ENCODE assay signal across 18 cellular contexts in the genomic region with DNA sequence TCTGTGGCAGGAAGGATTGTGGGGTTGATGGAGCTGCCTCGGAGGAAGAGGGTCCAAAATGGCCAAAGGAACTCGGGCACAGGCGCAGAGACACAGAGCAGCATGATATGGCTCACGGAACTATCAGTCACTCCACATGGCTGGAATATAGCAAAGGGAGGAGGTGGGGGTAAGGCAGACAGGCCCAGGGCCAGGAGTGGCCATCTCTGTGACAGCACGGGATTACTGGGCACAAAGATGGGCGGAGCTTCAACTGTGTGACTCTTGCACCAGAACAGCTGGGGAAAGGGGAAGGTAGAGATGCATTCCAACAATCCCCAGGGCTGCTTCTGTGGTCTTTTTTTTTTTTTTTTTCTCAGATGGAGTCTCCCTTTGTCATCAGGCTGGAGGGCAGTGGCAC. TPM values are rescaled to one million over a fixed set of nuclear protein-coding genes. Genes with fewer than 3 reads are reported as not detected.
DNase-seq lines count a peak whose midpoint lies in the region; ATAC-seq and TF ChIP-seq lines count a peak whose summit lies in the region.
"Had no signal": no experiment of that assay in that cellular context is flagged by ENCODE, and none has a peak within 500 bp of the region (broad histone marks: within the 10 kb centered on the region; RNA-seq: fewer than 3 reads in every experiment).

No MANE protein-coding gene starts in this region.

- no peak overlapping the region for H3K4me2 ChIP-seq in neural progenitor cell
- H3K4me2 ChIP-seq: PC-9 had no signal

- no peak for TF ChIP-seq POLR2A in esophagus muscularis mucosa (IDR thresholded peaks at IDR 0.05; ENCODE audit: low read depth)

- peak overlapping the region; percentile 67 to 84 (median 80) for H3K27ac ChIP-seq in esophagus muscularis mucosa (replicated peaks in 1 of 4)
- H3K27ac ChIP-seq in neural progenitor cell = no peak overlapping the region
- H3K27ac ChIP-seq: PC-9 had no signal

- no peaks in the 10 kb centered on the region for H3K36me3 Mint-ChIP-seq in neural progenitor cell
- H3K36me3 Mint-ChIP-seq in activated T-cell treated with anti-CD3 and anti-CD28 coated beads, Interleukin-2, amount 50 U/mL, for 4 hours (ENCODE audit: insufficient read depth) = no peaks in the 10 kb centered on the region
- H3K36me3 Mint-ChIP-seq: naive B cell had no signal

- peak overlapping the region; percentile 42 for H2AFZ ChIP-seq in neural progenitor cell (replicated peaks)
- H2AFZ ChIP-seq: PC-9 had no signal

- TF ChIP-seq EP300 in esophagus muscularis mucosa (IDR thresholded peaks at IDR 0.05) = no peak

- H3K4me3 ChIP-seq in esophagus muscularis mucosa (no peak overlapping the region), neural progenitor cell (no peak overlapping the region)
- H3K4me3 ChIP-seq: PC-9 had no signal

- H3K9ac ChIP-seq in neural progenitor cell = no peak overlapping the region

- peaks cover 21% of the 10 kb centered on the region for H3K4me1 Mint-ChIP-seq in neural progenitor cell
- no peaks in the 10 kb centered on the region for H3K4me1 Mint-ChIP-seq in activated T-cell treated with anti-CD3 and anti-CD28 coated beads, Interleukin-2, amount 50 U/mL, for 4 hours (ENCODE audit: low read depth)
- H3K4me1 Mint-ChIP-seq: activated CD4-positive, alpha-beta memory T cell treated with anti-CD3 and anti-CD28 coated beads, Interleukin-2, amount 10 ng/mL, durations not matched to agents 7 days and 5 days; activated T-helper 17 cell treated with anti-CD3 and anti-CD28 coated beads, Interleukin-2, amount 50 U/mL, for 72 hours; B cell; naive B cell had no signal

- H3F3A ChIP-seq in neural progenitor cell (ENCODE audit: low read depth) = no peaks in the 10 kb centered on the region

- H3K79me2 ChIP-seq in neural progenitor cell (ENCODE audit: low read depth) = no peaks in the 10 kb centered on the region

- peak overlapping the region; percentile 57 for H3K27ac Mint-ChIP-seq in neural progenitor cell
- H3K27ac Mint-ChIP-seq: activated CD4-positive, alpha-beta memory T cell treated with anti-CD3 and anti-CD28 coated beads, Interleukin-2, amount 10 ng/mL, durations not matched to agents 7 days and 5 days; activated T-helper 17 cell treated with anti-CD3 and anti-CD28 coated beads, Interleukin-2, amount 50 U/mL, for 72 hours; B cell; naive B cell had no signal

- intact Hi-C loops in esophagus muscularis mucosa (cut with DNase I) = no loop called here

- peaks cover 16 to 54% (median 45%) of the 10 kb centered on the region in 4 donors for H3K4me1 ChIP-seq in esophagus muscularis mucosa
- H3K4me1 ChIP-seq in neural progenitor cell = peaks cover 16% of the 10 kb centered on the region

- no peak for ATAC-seq in activated T-cell treated with anti-CD3 and anti-CD28 coated beads, Interleukin-2, amount 50 U/mL, for 4 hours
- ATAC-seq: activated T-helper 17 cell treated with anti-CD3 and anti-CD28 coated beads, Interleukin-2, amount 50 U/mL, for 72 hours; SK-N-SH treated with all-trans-retinoic acid at 6 μM for 48 hours had no signal

- TF ChIP-seq CTCF in esophagus muscularis mucosa (IDR thresholded peaks at IDR 0.05) (no peak), neural progenitor cell (IDR thresholded peaks at IDR 0.05) (no peak)

- no peak overlapping the region for H3K4me3 Mint-ChIP-seq in neural progenitor cell
- H3K4me3 Mint-ChIP-seq in activated T-cell treated with anti-CD3 and anti-CD28 coated beads, Interleukin-2, amount 50 U/mL, for 4 hours = no peak overlapping the region
- H3K4me3 Mint-ChIP-seq: activated CD4-positive, alpha-beta memory T cell treated with anti-CD3 and anti-CD28 coated beads, Interleukin-2, amount 10 ng/mL, durations not matched to agents 7 days and 5 days; activated T-helper 17 cell treated with anti-CD3 and anti-CD28 coated beads, Interleukin-2, amount 50 U/mL, for 72 hours; B cell; naive B cell had no signal

- H3K27me3 Mint-ChIP-seq in neural progenitor cell (ENCODE audit: insufficient read depth, low read depth) = peaks cover 13% of the 10 kb centered on the region
- H3K27me3 Mint-ChIP-seq in activated T-cell treated with anti-CD3 and anti-CD28 coated beads, Interleukin-2, amount 50 U/mL, for 4 hours (ENCODE audit: low read depth) = peaks cover 4% of the 10 kb centered on the region

- 88% methylated on average over 6 of the region's 6 CpGs for WGBS in esophagus muscularis mucosa

- peak; percentile 71 for DNase-seq in AG20443 (ENCODE audit: low spot score)
- DNase-seq in M059J (ENCODE audit: low read depth) = peak; percentile 52
- no peak for DNase-seq in esophagus muscularis mucosa (ENCODE audit: extremely low spot score)
- DNase-seq in neural progenitor cell (ENCODE audit: low spot score) = peak; percentile 61
- DNase-seq in activated T-cell treated with anti-CD3 and anti-CD28 coated beads, Interleukin-2, amount 50 U/mL, for 4 hours = no peak
- DNase-seq in NCI-H146 treated with DMSO at 0.1 percent for 48 hours (lab: John Stamatoyannopoulos, UW; ENCODE audit: unreplicated experiment) = no peak
- no peak for DNase-seq in activated naive CD4-positive, alpha-beta T cell (lab: John Stamatoyannopoulos, UW)
- no peak for DNase-seq in NCI-H446 treated with DMSO at 0.1 percent for 48 hours (lab: John Stamatoyannopoulos, UW)
- DNase-seq: activated CD4-positive, alpha-beta memory T cell treated with anti-CD3 and anti-CD28 coated beads, Interleukin-2, amount 10 ng/mL, durations not matched to agents 7 days and 5 days; amniotic stem cell; Karpas-422; naive B cell; NCI-H146; NCI-H510A treated with DMSO at 0.1 percent for 48 hours; PC-9 had no signal

- H3K9me3 ChIP-seq in esophagus muscularis mucosa (no peaks in the 10 kb centered on the region), neural progenitor cell (ENCODE audit: low read depth) (no peaks in the 10 kb centered on the region)

- H4K20me1 ChIP-seq in neural progenitor cell (ENCODE audit: low read depth) = no peaks in the 10 kb centered on the region

- H3K27me3 ChIP-seq in esophagus muscularis mucosa (no peaks in the 10 kb centered on the region), neural progenitor cell (no peaks in the 10 kb centered on the region)

- H3K36me3 ChIP-seq in esophagus muscularis mucosa (no peaks in the 10 kb centered on the region), neural progenitor cell (no peaks in the 10 kb centered on the region)

- H3K9me3 Mint-ChIP-seq in neural progenitor cell = peaks cover 3% of the 10 kb centered on the region
- no peaks in the 10 kb centered on the region for H3K9me3 Mint-ChIP-seq in activated T-cell treated with anti-CD3 and anti-CD28 coated beads, Interleukin-2, amount 50 U/mL, for 4 hours
- H3K9me3 Mint-ChIP-seq: activated CD4-positive, alpha-beta memory T cell treated with anti-CD3 and anti-CD28 coated beads, Interleukin-2, amount 10 ng/mL, durations not matched to agents 7 days and 5 days; activated T-helper 17 cell treated with anti-CD3 and anti-CD28 coated beads, Interleukin-2, amount 50 U/mL, for 72 hours had no signal

RNA-seq across cellular contexts. Expression of gene EML1, which starts 24.8 kb away (rescaled TPM):
- total RNA-seq in M059J (2014; rRNA removed; shearing (Covaris generic)) = 32.0 and 32.6 TPM in 2 replicates
- total RNA-seq in esophagus muscularis mucosa = 100 to 1,000 TPM in 3 of 4 donors, 10 to 100 TPM in 1; 92.3 to 131 (median 119) TPM
- 47.7 and 57.2 TPM in 2 replicates for total RNA-seq in neural progenitor cell (ENCODE audit: low replicate concordance)
- total RNA-seq in activated T-cell treated with anti-CD3 and anti-CD28 coated beads, Interleukin-2, amount 50 U/mL, for 4 hours = 1 to 10 TPM in 2 of 3 donors, under 1 TPM in 1; 0.86 to 2.4 (median 1.3) TPM
- total RNA-seq: activated CD4-positive, alpha-beta memory T cell treated with anti-CD3 and anti-CD28 coated beads, Interleukin-2, amount 10 ng/mL, durations not matched to agents 7 days and 5 days; B cell had no signal

Comparison
In these comparisons a context has a peak if more than half of its experiments do, and no peak if none do; other contexts are left out.
1. DNase-seq: peak in AG20443 (single experiment), M059J (single experiment) and neural progenitor cell (single experiment); none in esophagus muscularis mucosa (single experiment), activated T-cell treated with anti-CD3 and anti-CD28 coated beads, Interleukin-2, amount 50 U/mL, for 4 hours (single experiment), NCI-H146 treated with DMSO at 0.1 percent for 48 hours (single experiment), activated naive CD4-positive, alpha-beta T cell (0 of 4) and NCI-H446 treated with DMSO at 0.1 percent for 48 hours (single experiment).